Comparison of ENCODE assay signal across 16 cellular contexts in the genomic region with DNA sequence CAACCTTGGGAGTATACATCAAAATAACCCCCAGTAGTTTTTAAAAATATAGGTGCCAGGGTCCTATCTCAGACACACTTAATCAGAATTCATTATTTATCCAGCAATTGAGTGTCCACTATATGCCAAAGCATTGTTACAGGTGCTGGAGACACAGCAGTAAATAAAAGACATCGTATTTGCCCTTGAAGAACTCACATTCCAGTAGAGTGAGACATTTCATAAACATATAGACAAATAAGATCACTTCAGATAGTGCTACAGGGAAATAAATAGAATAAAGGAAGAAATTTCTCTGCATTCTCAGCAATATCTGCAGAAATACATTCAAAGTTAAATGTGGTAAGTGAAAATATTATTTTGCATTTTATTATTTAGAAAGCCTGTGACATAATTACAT. TPM values are rescaled to one million over a fixed set of nuclear protein-coding genes. Genes with fewer than 3 reads are reported as not detected.
DNase-seq lines count a peak whose midpoint lies in the region; ATAC-seq and TF ChIP-seq lines count a peak whose summit lies in the region.
"Had no signal": no experiment of that assay in that cellular context is flagged by ENCODE, and none has a peak within 500 bp of the region (broad histone marks: within the 10 kb centered on the region; RNA-seq: fewer than 3 reads in every experiment).

No MANE protein-coding gene starts in this region.

- no peak overlapping the region for H3K4me3 Mint-ChIP-seq in MCF 10A (ENCODE audit: unreplicated experiment)
- H3K4me3 Mint-ChIP-seq in activated T-cell treated with anti-CD3 and anti-CD28 coated beads, Interleukin-2, amount 50 U/mL, for 72 hours = no peak overlapping the region
- H3K4me3 Mint-ChIP-seq: CD4-positive, alpha-beta memory T cell; GM23338; H9 had no signal

- in situ Hi-C loops in T47D (cut with HindIII; ENCODE audit: low pct_unique_long_range_greater_than_20kb, low sequenced_read_pairs) = no loop called here

- no peaks in the 10 kb centered on the region for H3K36me3 Mint-ChIP-seq in MCF 10A (ENCODE audit: insufficient read depth, unreplicated experiment)
- H3K36me3 Mint-ChIP-seq in activated T-cell treated with anti-CD3 and anti-CD28 coated beads, Interleukin-2, amount 50 U/mL, for 72 hours (ENCODE audit: insufficient read depth in 2 of 2) = no peaks in the 10 kb centered on the region
- H3K36me3 Mint-ChIP-seq: CD4-positive, alpha-beta memory T cell had no signal

- TF ChIP-seq CTCF in MCF 10A (IDR thresholded peaks at IDR 0.05; ENCODE audit: unreplicated experiment) (no peak), LNCaP clone FGC (IDR thresholded peaks at IDR 0.05; ENCODE audit: control insufficient read depth, extremely low read depth, insufficient read depth) (no peak), choroid plexus epithelial cell (conservative IDR thresholded peaks at IDR 0.05; ENCODE audit: low read depth, low read length) (no peak)

- CTCF ChIA-PET in MCF 10A (lab: Yijun Ruan, JAX) = no interaction called here

- H3K27ac Mint-ChIP-seq in MCF 10A (ENCODE audit: low read depth, unreplicated experiment) = no peak overlapping the region
- no peak overlapping the region for H3K27ac Mint-ChIP-seq in activated T-cell treated with anti-CD3 and anti-CD28 coated beads, Interleukin-2, amount 50 U/mL, for 72 hours
- H3K27ac Mint-ChIP-seq: CD4-positive, alpha-beta memory T cell; GM23338; H9 had no signal

- intact Hi-C loops in MCF 10A (cut with micrococcal nuclease) = no loop called here

- DNase-seq in T47D (ENCODE audit: low read depth in 1 of 2, low spot score in 1 of 2) = peak; percentile 30 to 51
- no peak for DNase-seq in MCF 10A (ENCODE audit: unreplicated experiment)
- peak; percentile 30 for DNase-seq in LNCaP clone FGC (ENCODE audit: low read depth)
- DNase-seq in choroid plexus epithelial cell (ENCODE audit: low read depth) = peak; percentile 3
- DNase-seq in dedifferentiated amniotic fluid mesenchymal stem cell (ENCODE audit: extremely low spot score) = no peak
- no peak for DNase-seq in activated T-cell treated with anti-CD3 and anti-CD28 coated beads, Interleukin-2, amount 50 U/mL, for 72 hours
- DNase-seq: 8988T; C1 segment of cervical spinal cord; Calu3; CD4-positive, alpha-beta memory T cell; COR-L47; DMS53; DMS79 treated with DMSO at 0.1 percent for 48 hours; H9 had no signal

- ATAC-seq in activated T-cell treated with anti-CD3 and anti-CD28 coated beads, Interleukin-2, amount 50 U/mL, for 72 hours (replicated peaks in 1 of 2) = no peak
- ATAC-seq: GM23338, HCT116 had no signal

- H3K27me3 Mint-ChIP-seq in MCF 10A (ENCODE audit: insufficient read depth, unreplicated experiment) = no peaks in the 10 kb centered on the region
- H3K27me3 Mint-ChIP-seq in activated T-cell treated with anti-CD3 and anti-CD28 coated beads, Interleukin-2, amount 50 U/mL, for 72 hours (ENCODE audit: low read depth) = no peaks in the 10 kb centered on the region
- H3K27me3 Mint-ChIP-seq: CD4-positive, alpha-beta memory T cell had no signal

- H3K4me3 ChIP-seq in LNCaP clone FGC (ENCODE audit: low read depth, low read length) = no peak overlapping the region
- H3K4me3 ChIP-seq in choroid plexus epithelial cell (ENCODE audit: low read depth, low read length) = no peak overlapping the region
- H3K4me3 ChIP-seq: GM23338 had no signal

- BruUV-seq in MCF 10A (replicated peaks; lab: Mats Ljungman, UMichigan) = no TSS peak

- no peaks in the 10 kb centered on the region for H3K4me1 Mint-ChIP-seq in MCF 10A (ENCODE audit: insufficient read depth, unreplicated experiment)
- peaks cover 21% of the 10 kb centered on the region for H3K4me1 Mint-ChIP-seq in activated T-cell treated with anti-CD3 and anti-CD28 coated beads, Interleukin-2, amount 50 U/mL, for 72 hours (ENCODE audit: low read depth)

- H3K9me3 Mint-ChIP-seq in MCF 10A (ENCODE audit: unreplicated experiment) = no peaks in the 10 kb centered on the region
- no peaks in the 10 kb centered on the region for H3K9me3 Mint-ChIP-seq in activated T-cell treated with anti-CD3 and anti-CD28 coated beads, Interleukin-2, amount 50 U/mL, for 72 hours
- H3K9me3 Mint-ChIP-seq: CD4-positive, alpha-beta memory T cell; GM23338; H9 had no signal

- POLR2A ChIA-PET in MCF 10A (lab: Yijun Ruan, JAX) = interaction anchor here (0.6 to 0.7 kb wide), 2 partner anchors 7 to 178 kb away, joined by 3 read pairs; no protein-coding TSS in a partner anchor

RNA-seq across cellular contexts. Expression of a gene that starts 34.1 kb away (rescaled TPM):
- 71.7 and 79.0 TPM in 2 replicates for total RNA-seq in MCF 10A (2022)
- 10 to 100 TPM; 45.3 to 46.1 TPM for total RNA-seq in activated T-cell treated with anti-CD3 and anti-CD28 coated beads, Interleukin-2, amount 50 U/mL, for 72 hours

Comparison
In these comparisons a context has a peak if more than half of its experiments do, and no peak if none do; other contexts are left out.
1. DNase-seq: peak in T47D (2 of 2), LNCaP clone FGC (single experiment) and choroid plexus epithelial cell (single experiment); none in MCF 10A (single experiment), dedifferentiated amniotic fluid mesenchymal stem cell (single experiment) and activated T-cell treated with anti-CD3 and anti-CD28 coated beads, Interleukin-2, amount 50 U/mL, for 72 hours (0 of 2).